Comparison of ENCODE assay signal across 8 cellular contexts in genomic region chr15:64774556-64775523, GRCh38. TPM values are rescaled to one million over a fixed set of nuclear protein-coding genes. Genes with fewer than 3 reads are reported as not detected.
A peak's percentile ranks its signal among the peaks of the same experiment; 100 is the strongest.
DNase-seq lines count a peak whose midpoint lies in the region; ATAC-seq and TF ChIP-seq lines count a peak whose summit lies in the region.

No MANE protein-coding gene starts in this region.

- H3K27me3 Mint-ChIP-seq in Caco-2 (ENCODE audit: insufficient read depth, unreplicated experiment), result peaks cover 3% of the 10 kb centered on the region
- H3K27me3 Mint-ChIP-seq in central memory CD8-positive, alpha-beta T cell, result peaks cover 49% of the 10 kb centered on the region

- no TSS peak for BruUV-seq in Caco-2 (replicated peaks; lab: Mats Ljungman, UMichigan)

- H3K36me3 Mint-ChIP-seq in Caco-2 (ENCODE audit: insufficient read depth, unreplicated experiment), result no peaks in the 10 kb centered on the region
- peaks cover 2% of the 10 kb centered on the region for H3K36me3 Mint-ChIP-seq in central memory CD8-positive, alpha-beta T cell (ENCODE audit: insufficient read depth)

- POLR2A ChIA-PET in Caco-2 (lab: Charles Lee), result no interaction called here

- intact Hi-C loops in Caco-2 (cut with micrococcal nuclease; ENCODE audit: unreplicated experiment), result no loop called here

- ATAC-seq in central memory CD8-positive, alpha-beta T cell (replicated peaks; ENCODE audit: extremely low read depth, poor library complexity, severe bottlenecking), result no peak
- ATAC-seq in GM21717 (IDR thresholded peaks at IDR 0.05; ENCODE audit: unreplicated experiment) (no peak), GM18505 (IDR thresholded peaks at IDR 0.05; ENCODE audit: unreplicated experiment) (no peak), GM21786 (IDR thresholded peaks at IDR 0.05; ENCODE audit: unreplicated experiment) (no peak)

- H4K20me1 ChIP-seq in KMS-11 (ENCODE audit: insufficient read depth), result no peaks in the 10 kb centered on the region

- H3K27me3 ChIP-seq in Caco-2 (replicated peaks; ENCODE audit: control insufficient read depth, insufficient read depth, low read length) (no peaks in the 10 kb centered on the region), KMS-11 (ENCODE audit: insufficient read depth, low read depth) (no peaks in the 10 kb centered on the region), mucosa of rectum (ENCODE audit: control insufficient read depth in 2 of 2, insufficient read depth in 2 of 2, low read length in 2 of 2) (peaks cover 11 to 24% of the 10 kb centered on the region in 2 donors)

- TF ChIP-seq CTCF in Caco-2 (IDR thresholded peaks at IDR 0.05; ENCODE audit: insufficient read depth in 1 of 2, low read depth in 1 of 2, low read length in 1 of 2, severe bottlenecking in 1 of 2, unreplicated experiment in 1 of 2) (no peak), KMS-11 (conservative IDR thresholded peaks at IDR 0.05; ENCODE audit: low read depth, low read length) (no peak)

- DNase-seq in Caco-2 (peak in 1 of 2 experiments; percentile 41), NCI-H226 (no peak)
- DNase-seq in central memory CD8-positive, alpha-beta T cell (ENCODE audit: low spot score in 2 of 2), result no peak

- H3K4me1 ChIP-seq in Caco-2 (no peaks in the 10 kb centered on the region; the same call in 1 of the 2 replicates), KMS-11 (ENCODE audit: low read depth, poor library complexity, severe bottlenecking) (no peaks in the 10 kb centered on the region), mucosa of rectum (ENCODE audit: control insufficient read depth in 2 of 2, insufficient read depth in 2 of 2, low read length in 2 of 2) (no peaks in the 10 kb centered on the region)

- H3K9ac ChIP-seq in KMS-11 (no peak overlapping the region; the same call in 1 of the 2 replicates), mucosa of rectum (ENCODE audit: low read depth in 1 of 2, low read length in 2 of 2) (peak overlapping the region in 1 of 2 donors; percentile 38)

- H3K79me2 ChIP-seq in KMS-11 (ENCODE audit: insufficient read depth, low read depth), result no peaks in the 10 kb centered on the region

- no peak overlapping the region for H3K27ac Mint-ChIP-seq in Caco-2 (ENCODE audit: unreplicated experiment)
- H3K27ac Mint-ChIP-seq in central memory CD8-positive, alpha-beta T cell (ENCODE audit: low read depth), result no peak overlapping the region

- H3K27ac ChIP-seq in KMS-11 (no peak overlapping the region), mucosa of rectum (ENCODE audit: low read depth in 2 of 2, low read length in 2 of 2) (peak overlapping the region; percentile 55 to 58)

- no peaks in the 10 kb centered on the region for H3K4me1 Mint-ChIP-seq in Caco-2 (ENCODE audit: low read depth, unreplicated experiment)
- H3K4me1 Mint-ChIP-seq in central memory CD8-positive, alpha-beta T cell, result peaks cover 4% of the 10 kb centered on the region

- H3K9me3 ChIP-seq in Caco-2 (no peaks in the 10 kb centered on the region), mucosa of rectum (ENCODE audit: control insufficient read depth in 2 of 2, low read length in 2 of 2) (no peaks in the 10 kb centered on the region)

- H3K9me3 Mint-ChIP-seq in Caco-2 (ENCODE audit: unreplicated experiment), result no peaks in the 10 kb centered on the region
- no peaks in the 10 kb centered on the region for H3K9me3 Mint-ChIP-seq in central memory CD8-positive, alpha-beta T cell

- H3K36me3 ChIP-seq in Caco-2 (ENCODE audit: control insufficient read depth, insufficient read depth, low read length) (no peaks in the 10 kb centered on the region), KMS-11 (ENCODE audit: insufficient read depth) (no peaks in the 10 kb centered on the region), mucosa of rectum (ENCODE audit: control insufficient read depth in 2 of 2, insufficient read depth in 2 of 2, low read length in 2 of 2) (no peaks in the 10 kb centered on the region)

- TF ChIP-seq POLR2A in GM18505 (IDR thresholded peaks at IDR 0.05; ENCODE audit: borderline replicate concordance, extremely low read depth, insufficient read depth, insufficient read length), result no peak

- H3K4me3 Mint-ChIP-seq in Caco-2 (ENCODE audit: unreplicated experiment), result peak overlapping the region; percentile 57
- H3K4me3 Mint-ChIP-seq in central memory CD8-positive, alpha-beta T cell, result peak overlapping the region; percentile 59

- CTCF ChIA-PET in Caco-2 (lab: Charles Lee), result no interaction called here

- H3K4me3 ChIP-seq in Caco-2 (ENCODE audit: low read depth, low read length) (peak overlapping the region; percentile 56), KMS-11 (IDR thresholded peaks at IDR 0.05; ENCODE audit: insufficient read depth, low read depth, low read length) (no peak overlapping the region), mucosa of rectum (ENCODE audit: low read length in 2 of 2) (peak overlapping the region; percentile 4 to 39)

- H3K4me2 ChIP-seq in KMS-11, result no peak overlapping the region

- peak overlapping the region; percentile 41; the same call in 1 of the 2 replicates for H2AFZ ChIP-seq in KMS-11 (ENCODE audit: low read depth)

RNA-seq across cellular contexts. Expression of gene RBPMS2, which starts 0.5 kb away (rescaled TPM):
- total RNA-seq in Caco-2 (2022), result 8.7 and 9.3 TPM in 2 replicates

RNA-seq across cellular contexts. Expression of gene PIF1, which starts 50.6 kb away (rescaled TPM):
- total RNA-seq in Caco-2 (2022), result 45.8 and 47.9 TPM in 2 replicates
